Comparison of ENCODE assay signal across 10 cellular contexts in genomic region chr3:14405120-14405885, GRCh38. TPM values are rescaled to one million over a fixed set of nuclear protein-coding genes. Genes with fewer than 3 reads are reported as not detected.
DNase-seq lines count a peak whose midpoint lies in the region; ATAC-seq and TF ChIP-seq lines count a peak whose summit lies in the region.
"Had no signal": no experiment of that assay in that cellular context is flagged by ENCODE, and none has a peak within 500 bp of the region (broad histone marks: within the 10 kb centered on the region; RNA-seq: fewer than 3 reads in every experiment).

No MANE protein-coding gene starts in this region.

- intact Hi-C loops in CD14-positive monocyte (cut with micrococcal nuclease) (no loop called here), breast epithelium (cut with DNase I; ENCODE audit: low total_unique reads) (no loop called here)

- no peak for TF ChIP-seq POLR2A in breast epithelium (IDR thresholded peaks at IDR 0.05)

- H3K27ac Mint-ChIP-seq in CD14-positive monocyte = peak overlapping the region; percentile 41 to 99 (median 81)
- peak overlapping the region in 2 of 3 donors; percentile 67 to 78 for H3K27ac Mint-ChIP-seq in IgD-negative memory B cell
- H3K27ac Mint-ChIP-seq in neural progenitor cell = no peak overlapping the region

- no peak overlapping the region for H3K4me2 ChIP-seq in neural progenitor cell

- H3F3A ChIP-seq in neural progenitor cell (ENCODE audit: low read depth) = peaks cover 16% of the 10 kb centered on the region

- H3K36me3 ChIP-seq in breast epithelium (no peaks in the 10 kb centered on the region), neural progenitor cell (no peaks in the 10 kb centered on the region)

- DNase-seq in CD14-positive monocyte (ENCODE audit: low spot score) = no peak
- no peak for DNase-seq in breast epithelium (ENCODE audit: low spot score in 2 of 2)
- no peak for DNase-seq in neural progenitor cell (ENCODE audit: low spot score)
- no peak for DNase-seq in SKM-1 treated with dmso at 0.1 percent for 144 hours (lab: John Stamatoyannopoulos, UW; ENCODE audit: unreplicated experiment)
- DNase-seq in stimulated activated CD4-positive, alpha-beta T cell treated with anti-CD3 and anti-CD28 coated beads, Interleukin-4, amount 100 ng/mL, for 1 hour = no peak
- DNase-seq in GM10248 (ENCODE audit: extremely low spot score) = no peak
- DNase-seq: amygdala, HCEC 1CT had no signal

- TF ChIP-seq CTCF in CD14-positive monocyte (IDR thresholded peaks at IDR 0.05) (no peak), breast epithelium (IDR thresholded peaks at IDR 0.05) (no peak), neural progenitor cell (IDR thresholded peaks at IDR 0.05) (no peak), GM10248 (IDR thresholded peaks at IDR 0.05; ENCODE audit: control extremely low read depth, extremely low read depth, low read depth, missing control alignments) (no peak)

- peaks cover 70% of the 10 kb centered on the region for H3K4me1 Mint-ChIP-seq in CD14-positive monocyte
- peaks cover 31 to 53% (median 48%) of the 10 kb centered on the region in 3 donors for H3K4me1 Mint-ChIP-seq in IgD-negative memory B cell
- H3K4me1 Mint-ChIP-seq in neural progenitor cell = peaks cover 40% of the 10 kb centered on the region

- no peak for ATAC-seq in GM21367 (IDR thresholded peaks at IDR 0.05; ENCODE audit: unreplicated experiment)

- peak overlapping the region in 2 of 3 donors; percentile 81 to 98 for H3K4me3 ChIP-seq in breast epithelium
- no peak overlapping the region for H3K4me3 ChIP-seq in neural progenitor cell

- H3K36me3 Mint-ChIP-seq in CD14-positive monocyte = peaks cover 44 to 48% of the 10 kb centered on the region in 2 donors
- H3K36me3 Mint-ChIP-seq in IgD-negative memory B cell = peaks cover 4% of the 10 kb centered on the region
- H3K36me3 Mint-ChIP-seq in neural progenitor cell = no peaks in the 10 kb centered on the region

- H2AFZ ChIP-seq in neural progenitor cell (replicated peaks) = no peak overlapping the region

- H3K4me3 Mint-ChIP-seq in CD14-positive monocyte = peak overlapping the region; percentile 99
- peak overlapping the region; percentile 21 to 100 (median 86) for H3K4me3 Mint-ChIP-seq in IgD-negative memory B cell
- peak overlapping the region; percentile 44 for H3K4me3 Mint-ChIP-seq in neural progenitor cell

- H3K9me3 Mint-ChIP-seq in CD14-positive monocyte (peaks cover 0 to 2% (median 0%) of the 10 kb centered on the region in 7 donors), IgD-negative memory B cell (no peaks in the 10 kb centered on the region), neural progenitor cell (no peaks in the 10 kb centered on the region)

- CTCF ChIA-PET in GM10248 (lab: Yijun Ruan, JAX) = interaction anchor here (1.2 to 4.2 kb wide), 3 partner anchors 10 to 62 kb away, joined by 4 to 18 read pairs (median 5); no protein-coding TSS in a partner anchor

- peaks cover 52% of the 10 kb centered on the region for H4K20me1 ChIP-seq in neural progenitor cell (ENCODE audit: low read depth)

- POLR2A ChIA-PET in GM10248 (lab: Yijun Ruan, JAX) = no interaction called here

- H3K27me3 ChIP-seq in breast epithelium (no peaks in the 10 kb centered on the region), neural progenitor cell (peaks cover 16% of the 10 kb centered on the region)

- H3K4me1 ChIP-seq in breast epithelium = peaks cover 0 to 17% of the 10 kb centered on the region in 2 donors
- H3K4me1 ChIP-seq in neural progenitor cell = peaks cover 15% of the 10 kb centered on the region

- H3K27ac ChIP-seq in breast epithelium = no peak overlapping the region
- no peak overlapping the region for H3K27ac ChIP-seq in neural progenitor cell

- H3K27me3 Mint-ChIP-seq in CD14-positive monocyte (ENCODE audit: low read depth in 3 of 3) = peaks cover 6 to 13% (median 12%) of the 10 kb centered on the region in 3 donors
- H3K27me3 Mint-ChIP-seq in IgD-negative memory B cell = no peaks in the 10 kb centered on the region
- H3K27me3 Mint-ChIP-seq in neural progenitor cell (ENCODE audit: insufficient read depth, low read depth) = peaks cover 20% of the 10 kb centered on the region

- H3K9me3 ChIP-seq in breast epithelium (no peaks in the 10 kb centered on the region), neural progenitor cell (ENCODE audit: low read depth) (no peaks in the 10 kb centered on the region)

- H3K9ac ChIP-seq in neural progenitor cell = no peak overlapping the region

- peaks cover 57% of the 10 kb centered on the region for H3K79me2 ChIP-seq in neural progenitor cell (ENCODE audit: low read depth)

RNA-seq across cellular contexts. Expression of gene SLC6A6, which starts 2.9 kb away (rescaled TPM):
- polyA plus RNA-seq in CD14-positive monocyte = 10 to 100 TPM; 18.4 to 24.5 TPM
- polyA plus RNA-seq in IgD-negative memory B cell = 7.6 TPM
- 10 to 100 TPM; 22.1 to 52.4 (median 27.5) TPM for total RNA-seq in breast epithelium
- total RNA-seq in neural progenitor cell (ENCODE audit: low replicate concordance) = 32.9 and 37.2 TPM in 2 replicates

Comparison
In these comparisons a context has a peak if more than half of its experiments do, and no peak if none do; other contexts are left out.
1. H3K4me3 Mint-ChIP-seq: peak in every context shown above with its lines; median percentile 99 in CD14-positive monocyte; 86 in IgD-negative memory B cell; 44 in neural progenitor cell.